In the genomic region with DNA sequence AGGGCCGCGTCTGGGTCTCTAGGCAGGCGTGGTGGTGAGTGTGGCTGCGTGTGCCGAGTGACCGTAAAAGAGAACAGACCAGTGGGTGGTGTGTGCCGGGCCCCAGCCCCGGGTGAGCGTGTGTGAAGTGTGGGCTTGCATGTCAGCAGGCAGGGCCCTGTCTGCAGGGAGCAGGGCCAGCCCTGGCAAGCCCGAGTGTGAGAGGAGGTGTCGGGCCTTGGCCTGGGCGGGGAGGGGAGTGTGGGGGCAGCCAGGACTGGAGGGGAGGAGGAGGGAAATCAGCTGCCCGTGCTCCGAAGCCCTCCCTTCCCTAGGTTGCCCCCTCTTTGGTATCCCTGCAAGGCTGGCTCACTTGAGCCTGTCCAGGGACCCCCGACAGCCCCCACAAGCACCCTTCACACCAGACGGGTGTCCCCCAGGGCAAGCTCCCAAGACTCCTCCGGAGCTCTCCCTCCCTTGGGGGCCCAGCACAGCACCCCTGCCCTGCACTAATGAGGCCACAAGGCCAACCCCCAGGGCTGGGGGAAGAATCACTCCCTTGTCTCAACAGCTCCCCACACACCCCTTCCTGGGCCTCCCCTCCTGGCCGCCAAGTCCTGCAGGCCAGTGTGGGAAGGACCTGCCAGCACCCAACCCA, we compare ENCODE assay signal across 26 cellular contexts. TPM values are rescaled to one million over a fixed set of nuclear protein-coding genes. Genes with fewer than 3 reads are reported as not detected.
DNase-seq lines count a peak whose midpoint lies in the region; ATAC-seq, FAIRE-seq and TF ChIP-seq lines count a peak whose summit lies in the region.
"Had no signal": no experiment of that assay in that cellular context is flagged by ENCODE, and none has a peak within 500 bp of the region (broad histone marks: within the 10 kb centered on the region; RNA-seq: fewer than 3 reads in every experiment).

No MANE protein-coding gene starts in this region.

- H3K9ac ChIP-seq in HepG2 (ENCODE audit: insufficient read depth, low read depth, low read length) = no peak overlapping the region

- no TSS peak for BruUV-seq in HepG2 (replicated peaks; lab: Mats Ljungman, UMichigan)

- H3K27me3 Mint-ChIP-seq in activated B cell treated with CpG ODN at 0.5 μM for 24 hours = peaks cover 53% of the 10 kb centered on the region
- H3K27me3 Mint-ChIP-seq in naive thymus-derived CD4-positive, alpha-beta T cell = peaks cover 28 to 52% (median 33%) of the 10 kb centered on the region in 5 donors

- no peak overlapping the region for H3K4me2 ChIP-seq in HepG2 (ENCODE audit: low read depth, low read length)

- intact Hi-C loops in HepG2 (cut with micrococcal nuclease; ENCODE audit: unreplicated experiment) = no loop called here
- intact Hi-C loops in right lobe of liver (cut with DNase I) = loop anchor here in 1 of 2 donors (5.0 kb wide), 1 partner anchor 36 kb away; no protein-coding TSS in a partner anchor
- intact Hi-C loops in activated B cell treated with CpG ODN at 0.5 μM for 24 hours (cut with micrococcal nuclease) = loop anchor here (5.0 kb wide), 1 partner anchor 286 kb away; the partner anchor contains the start of gene NUP85
- intact Hi-C loops in naive thymus-derived CD4-positive, alpha-beta T cell (cut with micrococcal nuclease) = no loop called here

- peak overlapping the region; percentile 35 for H3K27ac Mint-ChIP-seq in activated B cell treated with CpG ODN at 0.5 μM for 24 hours
- H3K27ac Mint-ChIP-seq in naive thymus-derived CD4-positive, alpha-beta T cell = no peak overlapping the region

- H3K27ac ChIP-seq in HepG2 (ENCODE audit: extremely low read length, insufficient read depth, low read length) = no peak overlapping the region
- no peak overlapping the region for H3K27ac ChIP-seq in right lobe of liver
- H3K27ac ChIP-seq in naive thymus-derived CD4-positive, alpha-beta T cell (ENCODE audit: low read depth, low read length) = no peak overlapping the region
- H3K27ac ChIP-seq: suprapubic skin had no signal

- DNase-seq in HepG2 (ENCODE audit: low spot score) = no peak
- DNase-seq in right lobe of liver = no peak
- no peak for DNase-seq in activated B cell treated with CpG ODN at 0.5 μM for 24 hours
- DNase-seq in left kidney (ENCODE audit: low read depth, low spot score) = peak; percentile 15
- DNase-seq in urothelium cell line (ENCODE audit: low spot score) = no peak
- no peak for DNase-seq in GM12892 (ENCODE audit: insufficient read length)
- no peak for DNase-seq in naive thymus-derived CD4-positive, alpha-beta T cell
- DNase-seq: activated CD4-positive, alpha-beta T cell treated with anti-CD3 and anti-CD28 coated beads for 4 hours; activated naive CD4-positive, alpha-beta T cell treated with anti-CD3 and anti-CD28 coated beads, Interleukin-2, amount 50 U/mL, for 16 hours; aorta; KBM-7; mucosa of descending colon; NCI-H1930; NCI-H510A; nucleus accumbens; SHP77; stimulated activated CD4-positive, alpha-beta T cell treated with anti-CD3 and anti-CD28 coated beads, Interleukin-15, amount 100 ng/mL, for 24 hours had no signal

- H3K36me3 ChIP-seq in HepG2 (replicated peaks in 1 of 2; ENCODE audit: control insufficient read depth in 1 of 2, insufficient read depth in 2 of 2, low read length in 2 of 2) = no peaks in the 10 kb centered on the region
- H3K36me3 ChIP-seq in right lobe of liver = no peaks in the 10 kb centered on the region
- no peaks in the 10 kb centered on the region for H3K36me3 ChIP-seq in naive thymus-derived CD4-positive, alpha-beta T cell (ENCODE audit: control insufficient read depth in 2 of 3, insufficient read depth in 3 of 3, low read length in 3 of 3)
- H3K36me3 ChIP-seq: suprapubic skin had no signal

- no peaks in the 10 kb centered on the region for H4K20me1 ChIP-seq in HepG2 (ENCODE audit: insufficient read depth, low read length)

- WGBS in HepG2 (ENCODE audit: low lambda C conversion rate) = 35% methylated on average over 17 of the region's 18 CpGs
- 0% methylated on average over 1 of the region's 18 CpGs for WGBS in right lobe of liver (ENCODE audit: insufficient coverage, low coverage, low lambda C conversion rate, missing lambda C conversion rate)

- CTCF ChIA-PET in HepG2 (lab: Yijun Ruan, JAX; ENCODE audit: low intra/inter-chr PET ratio, low total read pairs) (interaction anchor here (2.3 to 3.2 kb wide), 2 partner anchors 36 to 40 kb away, joined by 9 to 23 read pairs; no protein-coding TSS in a partner anchor), activated B cell treated with CpG ODN at 0.5 μM for 24 hours (lab: Charles Lee) (no interaction called here)
- CTCF ChIA-PET in naive thymus-derived CD4-positive, alpha-beta T cell (lab: Charles Lee) = interaction anchor here (1.3 kb wide), 1 partner anchor 37 kb away, joined by 3 read pairs; no protein-coding TSS in a partner anchor

- TF ChIP-seq EP300 in HepG2 (IDR thresholded peaks at IDR 0.05; ENCODE audit: low read depth in 2 of 2, low read length in 2 of 2) (no peak), HepG2 (CRISPR knock-in tag; IDR thresholded peaks at IDR 0.05; ENCODE audit: borderline replicate concordance) (no peak)

- peaks cover 21% of the 10 kb centered on the region for H3K4me1 Mint-ChIP-seq in activated B cell treated with CpG ODN at 0.5 μM for 24 hours
- peaks cover 2 to 21% (median 6%) of the 10 kb centered on the region in 7 donors for H3K4me1 Mint-ChIP-seq in naive thymus-derived CD4-positive, alpha-beta T cell

- no peaks in the 10 kb centered on the region for H3K9me3 Mint-ChIP-seq in activated B cell treated with CpG ODN at 0.5 μM for 24 hours
- H3K9me3 Mint-ChIP-seq in naive thymus-derived CD4-positive, alpha-beta T cell = no peaks in the 10 kb centered on the region

- no peak for FAIRE-seq in HepG2 (lab: Jason Lieb, UNC)
- peak; percentile 32 for FAIRE-seq in urothelium cell line (lab: Jason Lieb, UNC)
- FAIRE-seq in GM12892 (lab: Jason Lieb, UNC) = no peak
- FAIRE-seq: TTC549 had no signal

- no peak overlapping the region for H3K4me3 ChIP-seq in HepG2 (replicated peaks in 1 of 3; ENCODE audit: insufficient read depth in 1 of 3, low read depth in 2 of 3, low read length in 3 of 3)
- no peak overlapping the region for H3K4me3 ChIP-seq in right lobe of liver
- no peak overlapping the region for H3K4me3 ChIP-seq in naive thymus-derived CD4-positive, alpha-beta T cell (ENCODE audit: low read length)
- H3K4me3 ChIP-seq: mucosa of descending colon, suprapubic skin had no signal

- no peak overlapping the region for H2AFZ ChIP-seq in HepG2 (ENCODE audit: low read length)

- in situ Hi-C loops in HepG2 (cut with HindIII; ENCODE audit: extremely low pct_ligation_motif_present, low pct_unique_long_range_greater_than_20kb) = loop anchor here (5.0 kb wide), 1 partner anchor 36 kb away; no protein-coding TSS in a partner anchor

- no peaks in the 10 kb centered on the region for H3K36me3 Mint-ChIP-seq in activated B cell treated with CpG ODN at 0.5 μM for 24 hours (ENCODE audit: low read depth)
- H3K36me3 Mint-ChIP-seq in naive thymus-derived CD4-positive, alpha-beta T cell = peaks cover 0 to 1% (median 0%) of the 10 kb centered on the region in 5 donors

- TF ChIP-seq POLR2A in HepG2 (IDR thresholded peaks at IDR 0.05; ENCODE audit: insufficient read depth in 1 of 2, low read depth in 2 of 2, low read length in 2 of 2) (no peak), right lobe of liver (IDR thresholded peaks at IDR 0.05) (no peak), GM12892 (IDR thresholded peaks at IDR 0.05; ENCODE audit: low read depth, low read length) (no peak)

- H3K4me1 ChIP-seq in HepG2 (ENCODE audit: insufficient read depth, low read length) (peaks cover 31% of the 10 kb centered on the region), right lobe of liver (peaks cover 0 to 12% (median 4%) of the 10 kb centered on the region in 4 donors)
- peaks cover 3 to 12% of the 10 kb centered on the region in 2 donors for H3K4me1 ChIP-seq in naive thymus-derived CD4-positive, alpha-beta T cell (ENCODE audit: control insufficient read depth in 2 of 2, insufficient read depth in 2 of 2, low read length in 2 of 2)

- H3K9me3 ChIP-seq in HepG2 (ENCODE audit: low read length) (no peaks in the 10 kb centered on the region), right lobe of liver (no peaks in the 10 kb centered on the region)
- no peaks in the 10 kb centered on the region for H3K9me3 ChIP-seq in naive thymus-derived CD4-positive, alpha-beta T cell (ENCODE audit: control insufficient read depth in 2 of 3, low read length in 3 of 3)
- H3K9me3 ChIP-seq: mucosa of descending colon, suprapubic skin had no signal

- TF ChIP-seq RAD21 in HepG2 (CRISPR knock-in tag; IDR thresholded peaks at IDR 0.05) = no peak

- ATAC-seq in HepG2 (0 out of 3 replicates have a peak, but pooled peaks have one; percentile 2), right lobe of liver (no peak), activated B cell treated with CpG ODN at 0.5 μM for 24 hours (ENCODE audit: low read depth) (no peak), GM18502 (IDR thresholded peaks at IDR 0.05; ENCODE audit: poor library complexity, unreplicated experiment) (no peak)
- ATAC-seq in naive thymus-derived CD4-positive, alpha-beta T cell = no peak
- ATAC-seq: left lobe of liver, mucosa of descending colon, sciatic nerve had no signal

- TF ChIP-seq CTCF in HepG2 (CRISPR knock-in tag; IDR thresholded peaks at IDR 0.05) = no peak
- no peak for TF ChIP-seq CTCF in right lobe of liver (IDR thresholded peaks at IDR 0.05)
- TF ChIP-seq CTCF in activated B cell treated with CpG ODN at 0.5 μM for 24 hours (IDR thresholded peaks at IDR 0.05) = no peak

- POLR2A ChIA-PET in HepG2 (lab: Yijun Ruan, JAX) (interaction anchor here (0.6 to 1.1 kb wide), 4 partner anchors 48 to 145 kb away, joined by 3 to 4 read pairs (median 3); partner anchors contain the start of gene NAT9), activated B cell treated with CpG ODN at 0.5 μM for 24 hours (lab: Charles Lee) (no interaction called here)
- POLR2A ChIA-PET in naive thymus-derived CD4-positive, alpha-beta T cell (lab: Charles Lee) = no interaction called here

- H3K4me3 Mint-ChIP-seq in activated B cell treated with CpG ODN at 0.5 μM for 24 hours = no peak overlapping the region
- no peak overlapping the region for H3K4me3 Mint-ChIP-seq in naive thymus-derived CD4-positive, alpha-beta T cell

- peaks cover 23 to 76% of the 10 kb centered on the region in 2 experiments for H3K27me3 ChIP-seq in HepG2 (ENCODE audit: control insufficient read depth in 1 of 2, insufficient read depth in 2 of 2, low read length in 2 of 2)
- peaks cover 0 to 22% of the 10 kb centered on the region in 2 donors for H3K27me3 ChIP-seq in right lobe of liver
- peaks cover 0 to 11% of the 10 kb centered on the region in 2 donors for H3K27me3 ChIP-seq in naive thymus-derived CD4-positive, alpha-beta T cell (ENCODE audit: control insufficient read depth in 2 of 2, insufficient read depth in 2 of 2, low read length in 2 of 2)

- no peaks in the 10 kb centered on the region for H3K79me2 ChIP-seq in HepG2 (ENCODE audit: insufficient read depth, low read length)

RNA-seq across cellular contexts. Expression of gene USH1G, which starts 1.9 kb away (rescaled TPM):
- total RNA-seq in HepG2 (2016; rRNA removed; fragmentation: Illumina TruSeq; extraction: Trizol) = 0.04 TPM in 1 of 2 replicates, not detected in the other
- total RNA-seq in HepG2 (2016; cell fraction: cytosol; rRNA removed; fragmentation: Illumina TruSeq; extraction: Trizol; ENCODE audit: low read depth) = not detected in 2 replicates
- not detected in 2 replicates for total RNA-seq in HepG2 (2016; cell fraction: insoluble cytoplasmic fraction; rRNA removed; fragmentation: Illumina TruSeq; extraction: Trizol)
- not detected in 2 replicates for total RNA-seq in HepG2 (2016; cell fraction: membrane; rRNA removed; fragmentation: Illumina TruSeq; extraction: Trizol)
- not detected in 2 replicates for total RNA-seq in HepG2 (2016; cell fraction: nucleus; rRNA removed; fragmentation: Illumina TruSeq; extraction: Trizol)
- not detected in 2 replicates for polyA plus RNA-seq in HepG2 (2011; rRNA removed)
- polyA plus RNA-seq in HepG2 (2011; cell fraction: cytosol; rRNA removed) = 0.01 TPM in 1 of 2 replicates, not detected in the other
- polyA plus RNA-seq in HepG2 (2011; cell fraction: nucleus; rRNA removed) = 0.03 and 0.08 TPM in 2 replicates
- polyA plus RNA-seq in HepG2 (2012) = not detected in 2 replicates
- not detected in 2 replicates for polyA plus RNA-seq in HepG2 (2016; cell fraction: cytosol; fragmentation: Illumina TruSeq; extraction: Trizol; ENCODE audit: low read depth)
- polyA plus RNA-seq in HepG2 (2016; cell fraction: insoluble cytoplasmic fraction; fragmentation: Illumina TruSeq; extraction: Trizol; ENCODE audit: low read depth) = not detected in 2 replicates
- polyA plus RNA-seq in HepG2 (2016; cell fraction: membrane; fragmentation: Illumina TruSeq; extraction: Trizol; ENCODE audit: low read depth) = not detected in 2 replicates
- not detected in 2 replicates for polyA plus RNA-seq in HepG2 (2016; cell fraction: nucleus; fragmentation: Illumina TruSeq; extraction: Trizol; ENCODE audit: insufficient read depth, low read depth)
- 0.05 TPM in 1 of 2 replicates, not detected in the other for polyA minus RNA-seq in HepG2 (2011; rRNA and poly(A)+ RNA removed; ENCODE audit: low replicate concordance)
- polyA minus RNA-seq in HepG2 (2011; cell fraction: cytosol; rRNA and poly(A)+ RNA removed) = not detected in 2 replicates
- polyA minus RNA-seq in HepG2 (2011; cell fraction: nucleus; rRNA and poly(A)+ RNA removed) = 0.12 and 0.13 TPM in 2 replicates
- total RNA-seq in right lobe of liver = not detected
- total RNA-seq in activated B cell treated with CpG ODN at 0.5 μM for 24 hours = not detected in 2 replicates
- polyA plus RNA-seq in GM12892 (2012; ENCODE audit: missing spikeins) = not detected
- total RNA-seq in naive thymus-derived CD4-positive, alpha-beta T cell = not detected
- polyA plus RNA-seq in naive thymus-derived CD4-positive, alpha-beta T cell = not detected
- total RNA-seq: aorta, glomerular endothelial cell, left lobe of liver, mucosa of descending colon, sciatic nerve had no signal
- polyA plus RNA-seq: AG04450, CD14-positive monocyte had no signal

RNA-seq across cellular contexts. Expression of gene OTOP2, which starts 2.9 kb away (rescaled TPM):
- total RNA-seq in HepG2 (2016; rRNA removed; fragmentation: Illumina TruSeq; extraction: Trizol) = not detected in 2 replicates
- not detected in 2 replicates for total RNA-seq in HepG2 (2016; cell fraction: cytosol; rRNA removed; fragmentation: Illumina TruSeq; extraction: Trizol; ENCODE audit: low read depth)
- not detected in 2 replicates for total RNA-seq in HepG2 (2016; cell fraction: insoluble cytoplasmic fraction; rRNA removed; fragmentation: Illumina TruSeq; extraction: Trizol)
- not detected in 2 replicates for total RNA-seq in HepG2 (2016; cell fraction: membrane; rRNA removed; fragmentation: Illumina TruSeq; extraction: Trizol)
- not detected in 2 replicates for total RNA-seq in HepG2 (2016; cell fraction: nucleus; rRNA removed; fragmentation: Illumina TruSeq; extraction: Trizol)
- polyA plus RNA-seq in HepG2 (2011; rRNA removed) = not detected in 2 replicates
- polyA plus RNA-seq in HepG2 (2011; cell fraction: cytosol; rRNA removed) = not detected in 2 replicates
- 0.06 TPM in 1 of 2 replicates, not detected in the other for polyA plus RNA-seq in HepG2 (2011; cell fraction: nucleus; rRNA removed)
- polyA plus RNA-seq in HepG2 (2012) = not detected in 2 replicates
- not detected in 2 replicates for polyA plus RNA-seq in HepG2 (2016; cell fraction: cytosol; fragmentation: Illumina TruSeq; extraction: Trizol; ENCODE audit: low read depth)
- not detected in 2 replicates for polyA plus RNA-seq in HepG2 (2016; cell fraction: insoluble cytoplasmic fraction; fragmentation: Illumina TruSeq; extraction: Trizol; ENCODE audit: low read depth)
- polyA plus RNA-seq in HepG2 (2016; cell fraction: membrane; fragmentation: Illumina TruSeq; extraction: Trizol; ENCODE audit: low read depth) = not detected in 2 replicates
- polyA plus RNA-seq in HepG2 (2016; cell fraction: nucleus; fragmentation: Illumina TruSeq; extraction: Trizol; ENCODE audit: insufficient read depth, low read depth) = not detected in 2 replicates
- not detected in 2 replicates for polyA minus RNA-seq in HepG2 (2011; rRNA and poly(A)+ RNA removed; ENCODE audit: low replicate concordance)
- not detected in 2 replicates for polyA minus RNA-seq in HepG2 (2011; cell fraction: cytosol; rRNA and poly(A)+ RNA removed)
- not detected in 2 replicates for polyA minus RNA-seq in HepG2 (2011; cell fraction: nucleus; rRNA and poly(A)+ RNA removed)
- not detected for total RNA-seq in right lobe of liver
- total RNA-seq in activated B cell treated with CpG ODN at 0.5 μM for 24 hours = not detected in 2 replicates
- not detected for polyA plus RNA-seq in GM12892 (2012; ENCODE audit: missing spikeins)
- not detected for total RNA-seq in naive thymus-derived CD4-positive, alpha-beta T cell
- not detected for polyA plus RNA-seq in naive thymus-derived CD4-positive, alpha-beta T cell
- total RNA-seq: aorta, G401, glomerular endothelial cell, left lobe of liver, sciatic nerve had no signal
- polyA plus RNA-seq: AG04450, CD14-positive monocyte had no signal

RNA-seq across cellular contexts. Expression of gene OTOP3, which starts 14.5 kb away (rescaled TPM):
- total RNA-seq in HepG2 (2016; rRNA removed; fragmentation: Illumina TruSeq; extraction: Trizol) (not detected in 2 replicates), right lobe of liver (not detected), activated B cell treated with CpG ODN at 0.5 μM for 24 hours (not detected in 2 replicates)
- not detected in 2 replicates for total RNA-seq in HepG2 (2016; cell fraction: cytosol; rRNA removed; fragmentation: Illumina TruSeq; extraction: Trizol; ENCODE audit: low read depth)
- not detected in 2 replicates for total RNA-seq in HepG2 (2016; cell fraction: insoluble cytoplasmic fraction; rRNA removed; fragmentation: Illumina TruSeq; extraction: Trizol)
- total RNA-seq in HepG2 (2016; cell fraction: membrane; rRNA removed; fragmentation: Illumina TruSeq; extraction: Trizol) = not detected in 2 replicates
- total RNA-seq in HepG2 (2016; cell fraction: nucleus; rRNA removed; fragmentation: Illumina TruSeq; extraction: Trizol) = not detected in 2 replicates
- polyA plus RNA-seq in HepG2 (2011; rRNA removed) = not detected in 2 replicates
- not detected in 2 replicates for polyA plus RNA-seq in HepG2 (2011; cell fraction: cytosol; rRNA removed)
- polyA plus RNA-seq in HepG2 (2011; cell fraction: nucleus; rRNA removed) = not detected in 2 replicates
- polyA plus RNA-seq in HepG2 (2012) = not detected in 2 replicates
- not detected in 2 replicates for polyA plus RNA-seq in HepG2 (2016; cell fraction: cytosol; fragmentation: Illumina TruSeq; extraction: Trizol; ENCODE audit: low read depth)
- polyA plus RNA-seq in HepG2 (2016; cell fraction: insoluble cytoplasmic fraction; fragmentation: Illumina TruSeq; extraction: Trizol; ENCODE audit: low read depth) = not detected in 2 replicates
- not detected in 2 replicates for polyA plus RNA-seq in HepG2 (2016; cell fraction: membrane; fragmentation: Illumina TruSeq; extraction: Trizol; ENCODE audit: low read depth)
- not detected in 2 replicates for polyA plus RNA-seq in HepG2 (2016; cell fraction: nucleus; fragmentation: Illumina TruSeq; extraction: Trizol; ENCODE audit: insufficient read depth, low read depth)
- not detected in 2 replicates for polyA minus RNA-seq in HepG2 (2011; rRNA and poly(A)+ RNA removed; ENCODE audit: low replicate concordance)
- not detected in 2 replicates for polyA minus RNA-seq in HepG2 (2011; cell fraction: cytosol; rRNA and poly(A)+ RNA removed)
- polyA minus RNA-seq in HepG2 (2011; cell fraction: nucleus; rRNA and poly(A)+ RNA removed) = not detected in 2 replicates
- not detected for polyA plus RNA-seq in GM12892 (2012; ENCODE audit: missing spikeins)
- not detected for total RNA-seq in naive thymus-derived CD4-positive, alpha-beta T cell
- not detected for polyA plus RNA-seq in naive thymus-derived CD4-positive, alpha-beta T cell
- total RNA-seq: aorta, G401, glomerular endothelial cell, left lobe of liver, sciatic nerve had no signal
- polyA plus RNA-seq: AG04450, CD14-positive monocyte had no signal

RNA-seq across cellular contexts. Expression of gene FADS6, which starts 27.7 kb away (rescaled TPM):
- total RNA-seq in HepG2 (2016; rRNA removed; fragmentation: Illumina TruSeq; extraction: Trizol) (0.11 TPM in 1 of 2 replicates, not detected in the other), right lobe of liver (1 to 10 TPM; 2.1 to 6.1 (median 3.7) TPM), activated B cell treated with CpG ODN at 0.5 μM for 24 hours (not detected in 2 replicates)
- 0.09 TPM in 1 of 2 replicates, not detected in the other for total RNA-seq in HepG2 (2016; cell fraction: cytosol; rRNA removed; fragmentation: Illumina TruSeq; extraction: Trizol; ENCODE audit: low read depth)
- total RNA-seq in HepG2 (2016; cell fraction: insoluble cytoplasmic fraction; rRNA removed; fragmentation: Illumina TruSeq; extraction: Trizol) = 0.11 TPM in 1 of 2 replicates, not detected in the other
- not detected in 2 replicates for total RNA-seq in HepG2 (2016; cell fraction: membrane; rRNA removed; fragmentation: Illumina TruSeq; extraction: Trizol)
- total RNA-seq in HepG2 (2016; cell fraction: nucleus; rRNA removed; fragmentation: Illumina TruSeq; extraction: Trizol) = 0.28 TPM in 1 of 2 replicates, not detected in the other
- polyA plus RNA-seq in HepG2 (2011; rRNA removed) = 0.11 and 0.20 TPM in 2 replicates
- 0.14 and 0.15 TPM in 2 replicates for polyA plus RNA-seq in HepG2 (2011; cell fraction: cytosol; rRNA removed)
- 0.47 and 1.1 TPM in 2 replicates for polyA plus RNA-seq in HepG2 (2011; cell fraction: nucleus; rRNA removed)
- not detected in 2 replicates for polyA plus RNA-seq in HepG2 (2012)
- 0.18 TPM in 1 of 2 replicates, not detected in the other for polyA plus RNA-seq in HepG2 (2016; cell fraction: cytosol; fragmentation: Illumina TruSeq; extraction: Trizol; ENCODE audit: low read depth)
- 0.10 TPM in 1 of 2 replicates, not detected in the other for polyA plus RNA-seq in HepG2 (2016; cell fraction: insoluble cytoplasmic fraction; fragmentation: Illumina TruSeq; extraction: Trizol; ENCODE audit: low read depth)
- polyA plus RNA-seq in HepG2 (2016; cell fraction: membrane; fragmentation: Illumina TruSeq; extraction: Trizol; ENCODE audit: low read depth) = not detected in 2 replicates
- not detected in 2 replicates for polyA plus RNA-seq in HepG2 (2016; cell fraction: nucleus; fragmentation: Illumina TruSeq; extraction: Trizol; ENCODE audit: insufficient read depth, low read depth)
- polyA minus RNA-seq in HepG2 (2011; rRNA and poly(A)+ RNA removed; ENCODE audit: low replicate concordance) = 0.32 TPM in 1 of 2 replicates, not detected in the other
- polyA minus RNA-seq in HepG2 (2011; cell fraction: cytosol; rRNA and poly(A)+ RNA removed) = not detected in 2 replicates
- not detected in 2 replicates for polyA minus RNA-seq in HepG2 (2011; cell fraction: nucleus; rRNA and poly(A)+ RNA removed)
- not detected for polyA plus RNA-seq in GM12892 (2012; ENCODE audit: missing spikeins)
- not detected for total RNA-seq in naive thymus-derived CD4-positive, alpha-beta T cell
- polyA plus RNA-seq in naive thymus-derived CD4-positive, alpha-beta T cell = under 1 TPM in 1 of 2 donors, not detected in 1; 0.14 TPM
- total RNA-seq: aorta, G401, glomerular endothelial cell, sciatic nerve had no signal
- polyA plus RNA-seq: AG04450, CD14-positive monocyte had no signal

RNA-seq across cellular contexts. Expression of gene FDXR, which starts 48.4 kb away (rescaled TPM):
- total RNA-seq in HepG2 (2016; rRNA removed; fragmentation: Illumina TruSeq; extraction: Trizol) = 99.0 and 116 TPM in 2 replicates
- total RNA-seq in HepG2 (2016; cell fraction: cytosol; rRNA removed; fragmentation: Illumina TruSeq; extraction: Trizol; ENCODE audit: low read depth) = 17.2 and 18.6 TPM in 2 replicates
- total RNA-seq in HepG2 (2016; cell fraction: insoluble cytoplasmic fraction; rRNA removed; fragmentation: Illumina TruSeq; extraction: Trizol) = 96.0 and 122 TPM in 2 replicates
- 33.1 and 34.8 TPM in 2 replicates for total RNA-seq in HepG2 (2016; cell fraction: membrane; rRNA removed; fragmentation: Illumina TruSeq; extraction: Trizol)
- 59.6 and 66.9 TPM in 2 replicates for total RNA-seq in HepG2 (2016; cell fraction: nucleus; rRNA removed; fragmentation: Illumina TruSeq; extraction: Trizol)
- 23.4 and 27.7 TPM in 2 replicates for polyA plus RNA-seq in HepG2 (2011; rRNA removed)
- polyA plus RNA-seq in HepG2 (2011; cell fraction: cytosol; rRNA removed) = 25.9 and 36.5 TPM in 2 replicates
- polyA plus RNA-seq in HepG2 (2011; cell fraction: nucleus; rRNA removed) = 50.2 and 50.3 TPM in 2 replicates
- polyA plus RNA-seq in HepG2 (2012) = 12.3 and 15.3 TPM in 2 replicates
- polyA plus RNA-seq in HepG2 (2016; cell fraction: cytosol; fragmentation: Illumina TruSeq; extraction: Trizol; ENCODE audit: low read depth) = 13.6 and 16.1 TPM in 2 replicates
- 83.4 and 93.7 TPM in 2 replicates for polyA plus RNA-seq in HepG2 (2016; cell fraction: insoluble cytoplasmic fraction; fragmentation: Illumina TruSeq; extraction: Trizol; ENCODE audit: low read depth)
- 21.8 and 25.0 TPM in 2 replicates for polyA plus RNA-seq in HepG2 (2016; cell fraction: membrane; fragmentation: Illumina TruSeq; extraction: Trizol; ENCODE audit: low read depth)
- polyA plus RNA-seq in HepG2 (2016; cell fraction: nucleus; fragmentation: Illumina TruSeq; extraction: Trizol; ENCODE audit: insufficient read depth, low read depth) = 111 and 113 TPM in 2 replicates
- 11.0 and 40.8 TPM in 2 replicates for polyA minus RNA-seq in HepG2 (2011; rRNA and poly(A)+ RNA removed; ENCODE audit: low replicate concordance)
- polyA minus RNA-seq in HepG2 (2011; cell fraction: cytosol; rRNA and poly(A)+ RNA removed) = 14.0 and 15.4 TPM in 2 replicates
- 10.0 and 10.6 TPM in 2 replicates for polyA minus RNA-seq in HepG2 (2011; cell fraction: nucleus; rRNA and poly(A)+ RNA removed)
- total RNA-seq in right lobe of liver = 10 to 100 TPM in 2 of 6 experiments, 1 to 10 TPM in 4; 7.7 to 18.7 (median 8.6) TPM
- 4.6 and 5.5 TPM in 2 replicates for total RNA-seq in activated B cell treated with CpG ODN at 0.5 μM for 24 hours
- polyA plus RNA-seq in GM12892 (2012; ENCODE audit: missing spikeins) = 18.4 TPM
- 10 to 100 TPM in 3 of 5 experiments, 1 to 10 TPM in 2; 4.7 to 39.5 (median 11.7) TPM for total RNA-seq in naive thymus-derived CD4-positive, alpha-beta T cell
- 1 to 10 TPM; 5.4 to 6.4 TPM for polyA plus RNA-seq in naive thymus-derived CD4-positive, alpha-beta T cell
